Comparison of ENCODE assay signal across 17 cellular contexts in the genomic region with DNA sequence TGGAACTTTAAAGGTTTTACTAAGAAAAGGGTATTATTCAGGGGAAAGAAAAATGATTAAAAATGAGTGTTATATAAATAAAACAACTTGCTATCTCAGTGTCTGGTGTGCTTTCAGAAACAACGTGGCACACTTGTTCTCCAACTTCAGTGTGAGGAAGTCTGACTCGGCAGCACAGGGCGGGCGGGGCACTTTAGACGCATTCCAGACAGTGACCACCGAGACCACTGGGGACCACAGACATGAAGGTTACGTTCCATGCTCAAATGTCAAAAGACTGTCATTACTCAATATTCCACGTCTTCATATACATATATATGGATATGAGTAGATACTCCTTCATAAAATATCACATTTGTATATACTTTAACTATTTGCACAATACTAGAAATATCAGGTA.
DNase-seq lines count a peak whose midpoint lies in the region; ATAC-seq and TF ChIP-seq lines count a peak whose summit lies in the region.
"Had no signal": no experiment of that assay in that cellular context is flagged by ENCODE, and none has a peak within 500 bp of the region (broad histone marks: within the 10 kb centered on the region; RNA-seq: fewer than 3 reads in every experiment).

No MANE protein-coding gene starts in this region.

- no peaks in the 10 kb centered on the region for H3K4me1 ChIP-seq in mammary epithelial cell (ENCODE audit: insufficient read depth, low read length)

- H3K27me3 ChIP-seq in mammary epithelial cell (ENCODE audit: insufficient read depth, low read length): no peaks in the 10 kb centered on the region

- no peak overlapping the region for H3K9ac ChIP-seq in mammary epithelial cell (ENCODE audit: insufficient read depth, low read length)

- no peak overlapping the region for H3K4me2 ChIP-seq in mammary epithelial cell (ENCODE audit: insufficient read depth, low read depth, low read length)

- H3K4me3 Mint-ChIP-seq in MCF 10A (ENCODE audit: unreplicated experiment) (no peak overlapping the region), T-cell (no peak overlapping the region)
- no peak overlapping the region for H3K4me3 Mint-ChIP-seq in activated T-helper 17 cell treated with anti-CD3 and anti-CD28 coated beads, Interleukin-2, amount 50 U/mL, for 72 hours
- H3K4me3 Mint-ChIP-seq in stimulated activated naive B cell treated with anti-CD40 and anti-IgM and Interleukin-4, amounts not matched to agents 10 μg/mL and 1 μg/mL and 100 μg/mL, for 72 hours: no peak overlapping the region
- H3K4me3 Mint-ChIP-seq: stimulated activated memory B cell treated with anti-CD40 and anti-IgM and Interleukin-4, amounts not matched to agents 10 μg/mL and 1 μg/mL and 100 μg/mL, for 72 hours had no signal

- H3K79me2 ChIP-seq in mammary epithelial cell (ENCODE audit: insufficient read depth, low read length): peaks cover 80% of the 10 kb centered on the region

- ATAC-seq in activated T-helper 17 cell treated with anti-CD3 and anti-CD28 coated beads, Interleukin-2, amount 50 U/mL, for 72 hours (replicated peaks): no peak
- no peak for ATAC-seq in stimulated activated naive B cell treated with anti-CD40 and anti-IgM and Interleukin-4, amounts not matched to agents 10 μg/mL and 1 μg/mL and 100 μg/mL, for 72 hours (replicated peaks)
- no peak for ATAC-seq in T-cell (replicated peaks in 1 of 4)
- ATAC-seq: stimulated activated memory B cell treated with anti-CD40 and anti-IgM and Interleukin-4, amounts not matched to agents 10 μg/mL and 1 μg/mL and 100 μg/mL, for 72 hours had no signal

- H3K36me3 Mint-ChIP-seq in MCF 10A (ENCODE audit: insufficient read depth, unreplicated experiment) (peaks cover 80% of the 10 kb centered on the region), T-cell (peaks cover 64% of the 10 kb centered on the region)
- H3K36me3 Mint-ChIP-seq in activated T-helper 17 cell treated with anti-CD3 and anti-CD28 coated beads, Interleukin-2, amount 50 U/mL, for 72 hours (ENCODE audit: low read depth): peaks cover 100% of the 10 kb centered on the region
- H3K36me3 Mint-ChIP-seq in stimulated activated naive B cell treated with anti-CD40 and anti-IgM and Interleukin-4, amounts not matched to agents 10 μg/mL and 1 μg/mL and 100 μg/mL, for 72 hours: peaks cover 51 to 64% of the 10 kb centered on the region in 2 donors

- CTCF ChIA-PET in MCF 10A (lab: Yijun Ruan, JAX): no interaction called here
- CTCF ChIA-PET in mammary epithelial cell (lab: Charles Lee; ENCODE audit: low non-redundant PET): no interaction called here
- CTCF ChIA-PET in T-cell (lab: Charles Lee): no interaction called here

- dilution Hi-C loops in mammary epithelial cell (cut with HindIII; ENCODE audit: low sequenced_read_pairs): no loop called here

- peak overlapping the region; percentile 39 for H3K27ac Mint-ChIP-seq in MCF 10A (ENCODE audit: low read depth, unreplicated experiment)
- peak overlapping the region; percentile 47 for H3K27ac Mint-ChIP-seq in activated T-helper 17 cell treated with anti-CD3 and anti-CD28 coated beads, Interleukin-2, amount 50 U/mL, for 72 hours
- H3K27ac Mint-ChIP-seq in stimulated activated naive B cell treated with anti-CD40 and anti-IgM and Interleukin-4, amounts not matched to agents 10 μg/mL and 1 μg/mL and 100 μg/mL, for 72 hours: peak overlapping the region; percentile 77
- no peak overlapping the region for H3K27ac Mint-ChIP-seq in T-cell

- no TSS peak for BruUV-seq in MCF 10A (replicated peaks; lab: Mats Ljungman, UMichigan)
- no TSS peak for BruUV-seq in mammary epithelial cell (replicated peaks; lab: Mats Ljungman, UMichigan)

- POLR2A ChIA-PET in MCF 10A (lab: Yijun Ruan, JAX): no interaction called here
- POLR2A ChIA-PET in T-cell (lab: Charles Lee): no interaction called here

- WGBS in mammary epithelial cell (ENCODE audit: low coverage, missing lambda C conversion rate): 81% methylated on average over 8 of the region's 8 CpGs

- no peak overlapping the region for H2AFZ ChIP-seq in mammary epithelial cell (ENCODE audit: low read depth, low read length)

- H3K4me1 Mint-ChIP-seq in MCF 10A (ENCODE audit: insufficient read depth, unreplicated experiment): no peaks in the 10 kb centered on the region
- peaks cover 23% of the 10 kb centered on the region for H3K4me1 Mint-ChIP-seq in activated T-helper 17 cell treated with anti-CD3 and anti-CD28 coated beads, Interleukin-2, amount 50 U/mL, for 72 hours
- peaks cover 31 to 39% of the 10 kb centered on the region in 2 donors for H3K4me1 Mint-ChIP-seq in stimulated activated naive B cell treated with anti-CD40 and anti-IgM and Interleukin-4, amounts not matched to agents 10 μg/mL and 1 μg/mL and 100 μg/mL, for 72 hours
- peaks cover 39 to 46% (median 40%) of the 10 kb centered on the region in 3 donors for H3K4me1 Mint-ChIP-seq in T-cell

- H3K4me3 ChIP-seq in mammary epithelial cell (replicated peaks in 1 of 3; ENCODE audit: insufficient read depth in 1 of 3, low read depth in 2 of 3, low read length in 3 of 3): no peak overlapping the region
- H3K4me3 ChIP-seq: prostate gland had no signal

- H3K27me3 Mint-ChIP-seq in MCF 10A (ENCODE audit: insufficient read depth, unreplicated experiment): no peaks in the 10 kb centered on the region
- H3K27me3 Mint-ChIP-seq in activated T-helper 17 cell treated with anti-CD3 and anti-CD28 coated beads, Interleukin-2, amount 50 U/mL, for 72 hours: no peaks in the 10 kb centered on the region
- H3K27me3 Mint-ChIP-seq in stimulated activated naive B cell treated with anti-CD40 and anti-IgM and Interleukin-4, amounts not matched to agents 10 μg/mL and 1 μg/mL and 100 μg/mL, for 72 hours: no peaks in the 10 kb centered on the region
- no peaks in the 10 kb centered on the region for H3K27me3 Mint-ChIP-seq in T-cell
- H3K27me3 Mint-ChIP-seq: stimulated activated memory B cell treated with anti-CD40 and anti-IgM and Interleukin-4, amounts not matched to agents 10 μg/mL and 1 μg/mL and 100 μg/mL, for 72 hours had no signal

- H3K36me3 ChIP-seq in mammary epithelial cell (ENCODE audit: insufficient read depth, low read length): peaks cover 16% of the 10 kb centered on the region
- H3K36me3 ChIP-seq: prostate gland had no signal

- H4K20me1 ChIP-seq in mammary epithelial cell (ENCODE audit: insufficient read depth, low read length): no peaks in the 10 kb centered on the region

- peaks cover 4% of the 10 kb centered on the region for H3K9me3 Mint-ChIP-seq in MCF 10A (ENCODE audit: unreplicated experiment)
- H3K9me3 Mint-ChIP-seq in activated T-helper 17 cell treated with anti-CD3 and anti-CD28 coated beads, Interleukin-2, amount 50 U/mL, for 72 hours: no peaks in the 10 kb centered on the region
- no peaks in the 10 kb centered on the region for H3K9me3 Mint-ChIP-seq in stimulated activated naive B cell treated with anti-CD40 and anti-IgM and Interleukin-4, amounts not matched to agents 10 μg/mL and 1 μg/mL and 100 μg/mL, for 72 hours
- H3K9me3 Mint-ChIP-seq in T-cell: no peaks in the 10 kb centered on the region

- no peak for TF ChIP-seq CTCF in MCF 10A (IDR thresholded peaks at IDR 0.05; ENCODE audit: unreplicated experiment)
- no peak for TF ChIP-seq CTCF in mammary epithelial cell (conservative IDR thresholded peaks at IDR 0.05 in 1 of 2, IDR thresholded peaks at IDR 0.05 in 1 of 2; ENCODE audit: extremely low read depth in 1 of 2, insufficient read depth in 1 of 2, low read depth in 1 of 2, low read length in 2 of 2)

- H3K9me3 ChIP-seq in mammary epithelial cell (replicated peaks; ENCODE audit: insufficient read depth, low read length): no peaks in the 10 kb centered on the region
- H3K9me3 ChIP-seq: prostate gland had no signal

- intact Hi-C loops in MCF 10A (cut with micrococcal nuclease): no loop called here
- intact Hi-C loops in mammary epithelial cell (cut with micrococcal nuclease): no loop called here

- in situ Hi-C loops in mammary epithelial cell (cut with MboI; ENCODE audit: low sequenced_read_pairs in 2 of 2): no loop called here

- H3K27ac ChIP-seq in mammary epithelial cell (ENCODE audit: insufficient read depth, low read depth, low read length): no peak overlapping the region

- DNase-seq in MCF 10A (ENCODE audit: unreplicated experiment) (no peak), mammary epithelial cell (no peak), glomerular visceral epithelial cell (ENCODE audit: extremely low spot score) (peak; percentile 25), T-cell (no peak), cerebellum (ENCODE audit: low spot score) (no peak)
- DNase-seq in stimulated activated naive B cell treated with anti-CD40 and anti-IgM and Interleukin-4, amounts not matched to agents 10 μg/mL and 1 μg/mL and 100 μg/mL, for 72 hours: no peak
- no peak for DNase-seq in activated CD4-positive, CD25-positive, alpha-beta regulatory T cell (lab: John Stamatoyannopoulos, UW)
- DNase-seq: AML-193; amygdala; hippocampal formation; NCI-H1417 treated with DMSO at 0.1 percent for 48 hours; NCI-H510A; RPMI8226; stimulated activated CD4-positive, alpha-beta T cell treated with anti-CD3 and anti-CD28 coated beads, Interleukin-2, amount 100 ng/mL, for 24 hours had no signal

Comparison
In these comparisons a context has a peak if more than half of its experiments do, and no peak if none do; other contexts are left out.
1. H3K27ac Mint-ChIP-seq: peak in MCF 10A (single experiment), activated T-helper 17 cell treated with anti-CD3 and anti-CD28 coated beads, Interleukin-2, amount 50 U/mL, for 72 hours (single experiment) and stimulated activated naive B cell treated with anti-CD40 and anti-IgM and Interleukin-4, amounts not matched to agents 10 μg/mL and 1 μg/mL and 100 μg/mL, for 72 hours (single experiment); none in T-cell (0 of 2).